In the genomic region with DNA sequence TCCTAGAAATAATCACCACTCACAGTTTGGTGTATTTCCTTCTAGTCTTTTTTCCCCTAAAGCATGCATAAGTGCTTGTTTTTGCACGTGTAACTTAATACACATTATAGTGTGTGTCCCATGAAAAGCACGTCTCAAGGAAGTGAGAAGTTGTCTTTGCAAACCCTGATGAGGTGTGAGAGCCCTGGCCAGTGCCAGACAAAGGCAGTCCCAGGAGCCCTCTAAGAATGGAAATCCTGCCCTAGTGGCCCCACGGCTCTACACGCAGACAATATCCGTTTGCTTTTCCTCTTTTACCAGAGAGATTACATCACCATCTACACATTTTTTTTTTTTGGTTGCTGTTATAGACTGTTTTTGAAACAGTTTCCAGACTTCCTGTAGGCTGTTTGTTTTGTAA, we compare ENCODE assay signal across 19 cellular contexts.
DNase-seq lines count a peak whose midpoint lies in the region; ATAC-seq, FAIRE-seq and TF ChIP-seq lines count a peak whose summit lies in the region.
"Had no signal": no experiment of that assay in that cellular context is flagged by ENCODE, and none has a peak within 500 bp of the region (broad histone marks: within the 10 kb centered on the region; RNA-seq: fewer than 3 reads in every experiment).

No MANE protein-coding gene starts in this region.

- no peak for TF ChIP-seq CTCF in right lobe of liver (IDR thresholded peaks at IDR 0.05)
- TF ChIP-seq CTCF in HepG2 (CRISPR knock-in tag; IDR thresholded peaks at IDR 0.05), result no peak
- TF ChIP-seq CTCF in Peyer's patch (IDR thresholded peaks at IDR 0.05), result no peak

- H3K9ac ChIP-seq in HepG2 (ENCODE audit: insufficient read depth, low read depth, low read length) (no peak overlapping the region), mesendoderm (ENCODE audit: low read length) (no peak overlapping the region)

- no peak overlapping the region for H2BK15ac ChIP-seq in mesendoderm (replicated peaks; ENCODE audit: low read depth)

- no peak overlapping the region for H3K4me3 Mint-ChIP-seq in T-helper 2 cell treated with Interferon-gamma antibody and Interleukin-4, amounts not matched to agents 5 μg/mL and 100 μg/mL, for 36 hours
- H3K4me3 Mint-ChIP-seq: CD8-positive, alpha-beta memory T cell had no signal

- H3K4me3 ChIP-seq in right lobe of liver (no peak overlapping the region), HepG2 (replicated peaks in 1 of 3; ENCODE audit: insufficient read depth in 1 of 3, low read depth in 2 of 3, low read length in 3 of 3) (no peak overlapping the region), mesendoderm (ENCODE audit: low read length) (no peak overlapping the region), Peyer's patch (no peak overlapping the region)
- H3K4me3 ChIP-seq: SJSA1 had no signal

- H4K8ac ChIP-seq in mesendoderm (ENCODE audit: low read depth, low read length), result no peak overlapping the region

- H3K18ac ChIP-seq in mesendoderm (ENCODE audit: low read length), result no peak overlapping the region

- TF ChIP-seq POLR2A in right lobe of liver (IDR thresholded peaks at IDR 0.05), result no peak
- TF ChIP-seq POLR2A in HepG2 (IDR thresholded peaks at IDR 0.05; ENCODE audit: insufficient read depth in 1 of 2, low read depth in 2 of 2, low read length in 2 of 2), result no peak
- TF ChIP-seq POLR2A in Peyer's patch (IDR thresholded peaks at IDR 0.05), result no peak

- no peak for FAIRE-seq in HepG2 (lab: Jason Lieb, UNC)
- FAIRE-seq: H1 had no signal

- H3K27ac Mint-ChIP-seq in T-helper 2 cell treated with Interferon-gamma antibody and Interleukin-4, amounts not matched to agents 5 μg/mL and 100 μg/mL, for 36 hours, result no peak overlapping the region
- H3K27ac Mint-ChIP-seq: CD8-positive, alpha-beta memory T cell had no signal

- no peaks in the 10 kb centered on the region for H3K79me1 ChIP-seq in mesendoderm (ENCODE audit: low read length)

- no peak for DNase-seq in right lobe of liver
- DNase-seq in HepG2 (ENCODE audit: low spot score), result no peak
- DNase-seq in H4 (ENCODE audit: low spot score), result peak; percentile 30
- DNase-seq in mesendoderm, result peak; percentile 34
- no peak for DNase-seq in Peyer's patch
- no peak for DNase-seq in T-helper 2 cell treated with Interferon-gamma antibody and Interleukin-4, amounts not matched to agents 5 μg/mL and 100 μg/mL, for 36 hours (ENCODE audit: low spot score)
- DNase-seq: Calu3; CD8-positive, alpha-beta memory T cell; EL; GF-D8; Kasumi-1; NCI-H1694; NCI-H446; OCI-M1; T-helper 1 cell had no signal

- no peak overlapping the region for H3K27ac ChIP-seq in right lobe of liver
- no peak overlapping the region for H3K27ac ChIP-seq in HepG2 (ENCODE audit: extremely low read length, insufficient read depth, low read length)
- no peak overlapping the region for H3K27ac ChIP-seq in mesendoderm (ENCODE audit: low read depth, low read length)
- no peak overlapping the region for H3K27ac ChIP-seq in Peyer's patch
- H3K27ac ChIP-seq: SJSA1 had no signal

- H3K79me2 ChIP-seq in HepG2 (ENCODE audit: insufficient read depth, low read length) (no peaks in the 10 kb centered on the region), mesendoderm (ENCODE audit: control insufficient read depth, insufficient read depth, low read length) (no peaks in the 10 kb centered on the region)

- CTCF ChIA-PET in HepG2 (lab: Yijun Ruan, JAX; ENCODE audit: low intra/inter-chr PET ratio, low total read pairs), result no interaction called here

- POLR2A ChIA-PET in HepG2 (lab: Yijun Ruan, JAX), result no interaction called here

- H3K4me1 ChIP-seq in right lobe of liver, result no peaks in the 10 kb centered on the region
- H3K4me1 ChIP-seq in HepG2 (ENCODE audit: insufficient read depth, low read length), result no peaks in the 10 kb centered on the region
- H3K4me1 ChIP-seq in mesendoderm (ENCODE audit: control insufficient read depth, low read depth, low read length), result no peaks in the 10 kb centered on the region
- H3K4me1 ChIP-seq in Peyer's patch, result no peaks in the 10 kb centered on the region
- H3K4me1 ChIP-seq: SJSA1 had no signal

- peaks cover 35% of the 10 kb centered on the region for H3K9me3 Mint-ChIP-seq in T-helper 2 cell treated with Interferon-gamma antibody and Interleukin-4, amounts not matched to agents 5 μg/mL and 100 μg/mL, for 36 hours

- no peak overlapping the region for H2BK5ac ChIP-seq in mesendoderm (ENCODE audit: low read length)

- H3K9me3 ChIP-seq in right lobe of liver, result no peaks in the 10 kb centered on the region
- no peaks in the 10 kb centered on the region for H3K9me3 ChIP-seq in HepG2 (ENCODE audit: low read length)
- H3K9me3 ChIP-seq in Peyer's patch, result no peaks in the 10 kb centered on the region

- no peak overlapping the region for H2BK120ac ChIP-seq in mesendoderm (ENCODE audit: low read depth, low read length)

- no peak overlapping the region for H3K23ac ChIP-seq in mesendoderm (ENCODE audit: low read length)

- no peak overlapping the region for H2AK5ac ChIP-seq in mesendoderm (ENCODE audit: low read length)

- H3K36me3 ChIP-seq in right lobe of liver (no peaks in the 10 kb centered on the region), HepG2 (replicated peaks in 1 of 2; ENCODE audit: control insufficient read depth in 1 of 2, insufficient read depth in 2 of 2, low read length in 2 of 2) (no peaks in the 10 kb centered on the region), mesendoderm (ENCODE audit: control insufficient read depth, insufficient read depth, low read length) (no peaks in the 10 kb centered on the region), Peyer's patch (no peaks in the 10 kb centered on the region)
- H3K36me3 ChIP-seq: SJSA1 had no signal

- BruUV-seq in HepG2 (replicated peaks; lab: Mats Ljungman, UMichigan), result no TSS peak

- TF ChIP-seq EP300 in HepG2 (IDR thresholded peaks at IDR 0.05; ENCODE audit: low read depth in 2 of 2, low read length in 2 of 2), result no peak
- TF ChIP-seq EP300 in HepG2 (CRISPR knock-in tag; IDR thresholded peaks at IDR 0.05; ENCODE audit: borderline replicate concordance), result no peak

- TF ChIP-seq RAD21 in HepG2 (CRISPR knock-in tag; IDR thresholded peaks at IDR 0.05), result no peak

- H3K36me3 Mint-ChIP-seq in T-helper 2 cell treated with Interferon-gamma antibody and Interleukin-4, amounts not matched to agents 5 μg/mL and 100 μg/mL, for 36 hours (ENCODE audit: low read depth), result no peaks in the 10 kb centered on the region
- H3K36me3 Mint-ChIP-seq: CD8-positive, alpha-beta memory T cell had no signal

- in situ Hi-C loops in HepG2 (cut with HindIII; ENCODE audit: extremely low pct_ligation_motif_present, low pct_unique_long_range_greater_than_20kb), result no loop called here

- no peak overlapping the region for H2AFZ ChIP-seq in HepG2 (ENCODE audit: low read length)

- H3K27me3 ChIP-seq in right lobe of liver, result no peaks in the 10 kb centered on the region
- H3K27me3 ChIP-seq in HepG2 (ENCODE audit: control insufficient read depth in 1 of 2, insufficient read depth in 2 of 2, low read length in 2 of 2), result peaks cover 2 to 48% of the 10 kb centered on the region in 2 experiments; a peak in 4 of 5 replicates
- H3K27me3 ChIP-seq in mesendoderm (ENCODE audit: insufficient read depth, low read length, poor library complexity), result no peaks in the 10 kb centered on the region
- no peaks in the 10 kb centered on the region for H3K27me3 ChIP-seq in Peyer's patch
- H3K27me3 ChIP-seq: SJSA1 had no signal

- ATAC-seq in right lobe of liver, result peak; percentile 55 to 81 (median 70)
- ATAC-seq in HepG2, result no peak
- ATAC-seq in HG03139 (IDR thresholded peaks at IDR 0.05; ENCODE audit: unreplicated experiment), result no peak
- ATAC-seq: Right ventricle myocardium inferior had no signal

- 5% methylated on average over 5 of the region's 5 CpGs for WGBS in right lobe of liver (ENCODE audit: insufficient coverage, low coverage, low lambda C conversion rate, missing lambda C conversion rate)
- 4% methylated on average over 5 of the region's 5 CpGs for WGBS in HepG2 (ENCODE audit: low lambda C conversion rate)
- no CpG with 5 or more reads among the region's 5 CpGs for WGBS in mesendoderm (ENCODE audit: extremely low coverage, insufficient coverage, low lambda C conversion rate)

- no peak overlapping the region for H3K4me2 ChIP-seq in HepG2 (ENCODE audit: low read depth, low read length)
- no peak overlapping the region for H3K4me2 ChIP-seq in mesendoderm (ENCODE audit: low read length)

- intact Hi-C loops in right lobe of liver (cut with DNase I), result no loop called here
- intact Hi-C loops in HepG2 (cut with micrococcal nuclease; ENCODE audit: unreplicated experiment), result no loop called here

- H4K5ac ChIP-seq in mesendoderm (ENCODE audit: low read length), result no peak overlapping the region

- H3K56ac ChIP-seq in mesendoderm (ENCODE audit: low read length), result no peak overlapping the region

- no peaks in the 10 kb centered on the region for H3K27me3 Mint-ChIP-seq in T-helper 2 cell treated with Interferon-gamma antibody and Interleukin-4, amounts not matched to agents 5 μg/mL and 100 μg/mL, for 36 hours (ENCODE audit: low read depth)

- H4K20me1 ChIP-seq in HepG2 (ENCODE audit: insufficient read depth, low read length), result no peaks in the 10 kb centered on the region

- H3K4me1 Mint-ChIP-seq in T-helper 2 cell treated with Interferon-gamma antibody and Interleukin-4, amounts not matched to agents 5 μg/mL and 100 μg/mL, for 36 hours (ENCODE audit: low read depth), result no peaks in the 10 kb centered on the region
- H3K4me1 Mint-ChIP-seq: CD8-positive, alpha-beta memory T cell had no signal

- no peak overlapping the region for H3K4ac ChIP-seq in mesendoderm (ENCODE audit: low read depth, low read length)

TF ChIP-seq in HepG2, 621 proteins besides CTCF, POLR2A, EP300 and RAD21 (continues in another document):
- no peak for TF ChIP-seq NFKB2 (CRISPR knock-in tag; IDR thresholded peaks at IDR 0.05; ENCODE audit: borderline replicate concordance)
- no peak for TF ChIP-seq SNAI1 (CRISPR knock-in tag; IDR thresholded peaks at IDR 0.05; ENCODE audit: borderline replicate concordance)
- TF ChIP-seq ZNF788 (CRISPR knock-in tag; IDR thresholded peaks at IDR 0.05; ENCODE audit: borderline replicate concordance), result no peak
- TF ChIP-seq SP5 (CRISPR knock-in tag; IDR thresholded peaks at IDR 0.05; ENCODE audit: borderline replicate concordance, low read depth), result no peak
- no peak for TF ChIP-seq TMF1 (CRISPR knock-in tag; IDR thresholded peaks at IDR 0.05; ENCODE audit: low read depth)
- no peak for TF ChIP-seq NFRKB (IDR thresholded peaks at IDR 0.05)
- TF ChIP-seq MXD3 (CRISPR knock-in tag; IDR thresholded peaks at IDR 0.05), result no peak

Comparison
In these comparisons a context has a peak if more than half of its experiments do, and no peak if none do; other contexts are left out.
1. ATAC-seq: peak in right lobe of liver (4 of 4); none in HepG2 (single experiment) and HG03139 (single experiment).
2. DNase-seq: peak in H4 (single experiment) and mesendoderm (single experiment); none in right lobe of liver (0 of 3), HepG2 (single experiment), Peyer's patch (0 of 3) and T-helper 2 cell treated with Interferon-gamma antibody and Interleukin-4, amounts not matched to agents 5 μg/mL and 100 μg/mL, for 36 hours (single experiment).